In the genomic region with DNA sequence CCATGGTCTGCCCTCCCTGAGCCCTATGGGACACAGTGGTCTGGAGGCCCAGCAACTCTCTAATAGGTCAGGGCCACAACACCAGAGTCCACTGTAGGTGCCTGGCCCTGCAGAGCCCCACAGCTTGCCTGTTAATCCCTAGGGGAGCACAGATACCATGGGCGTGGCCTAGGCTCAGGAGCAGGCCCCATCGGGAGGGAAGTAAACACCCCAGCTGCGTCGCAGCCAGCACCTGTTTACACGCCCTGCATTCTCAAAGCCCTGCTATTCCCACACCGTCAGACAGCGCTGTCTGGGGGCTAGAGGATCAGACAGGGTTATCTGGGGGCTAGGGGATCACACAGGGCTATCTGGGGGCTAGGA, we compare ENCODE assay signal across 18 cellular contexts. TPM values are rescaled to one million over a fixed set of nuclear protein-coding genes. Genes with fewer than 3 reads are reported as not detected.
DNase-seq lines count a peak whose midpoint lies in the region; ATAC-seq, FAIRE-seq and TF ChIP-seq lines count a peak whose summit lies in the region.
"Had no signal": no experiment of that assay in that cellular context is flagged by ENCODE, and none has a peak within 500 bp of the region (broad histone marks: within the 10 kb centered on the region; RNA-seq: fewer than 3 reads in every experiment).

No MANE protein-coding gene starts in this region.

- H2AFZ ChIP-seq in H1 (ENCODE audit: low read length): no peak overlapping the region

- H4K20me1 ChIP-seq in H1 (replicated peaks in 1 of 2; ENCODE audit: control insufficient read depth in 1 of 2, insufficient read depth in 2 of 2, low read length in 2 of 2): peaks cover 0 to 10% of the 10 kb centered on the region in 2 experiments

- no peak overlapping the region for H3K56ac ChIP-seq in H1 (replicated peaks; ENCODE audit: insufficient read length, low read depth, low read length)

- H3K4me3 Mint-ChIP-seq in activated naive CD8-positive, alpha-beta T cell: peak overlapping the region; percentile 42
- no peak overlapping the region for H3K4me3 Mint-ChIP-seq in activated naive CD8-positive, alpha-beta T cell treated with anti-CD3 and anti-CD28 coated beads, Interleukin-2, amount 50 U/mL, for 24 hours
- H3K4me3 Mint-ChIP-seq in stimulated activated effector memory CD8-positive, alpha-beta T cell treated with anti-CD3 and anti-CD28 coated beads, Interleukin-12 subunit alpha, Interleukin-12 subunit beta, amount 100 ng/mL, for 72 hours: peak overlapping the region; percentile 77
- H3K4me3 Mint-ChIP-seq: activated CD4-positive, alpha-beta T cell treated with anti-CD3 and anti-CD28 coated beads, Interleukin-2, amount 10 ng/mL, durations not matched to agents 7 days and 5 days; activated naive CD8-positive, alpha-beta T cell treated with anti-CD3 and anti-CD28 coated beads, Interleukin-2, amount 10 ng/mL, durations not matched to agents 7 days and 5 days; effector memory CD8-positive, alpha-beta T cell; natural killer cell had no signal

- H3K36me3 Mint-ChIP-seq in activated naive CD8-positive, alpha-beta T cell: no peaks in the 10 kb centered on the region
- peaks cover 5% of the 10 kb centered on the region for H3K36me3 Mint-ChIP-seq in activated naive CD8-positive, alpha-beta T cell treated with anti-CD3 and anti-CD28 coated beads, Interleukin-2, amount 50 U/mL, for 24 hours (ENCODE audit: low read depth)
- H3K36me3 Mint-ChIP-seq in stimulated activated effector memory CD8-positive, alpha-beta T cell treated with anti-CD3 and anti-CD28 coated beads, Interleukin-12 subunit alpha, Interleukin-12 subunit beta, amount 100 ng/mL, for 72 hours: peaks cover 47% of the 10 kb centered on the region
- H3K36me3 Mint-ChIP-seq: natural killer cell had no signal

- no peak overlapping the region for H3K23ac ChIP-seq in H1 (ENCODE audit: insufficient read length)

- H2BK15ac ChIP-seq in H1 (ENCODE audit: low read length): no peak overlapping the region

- no peak overlapping the region for H4K5ac ChIP-seq in H1 (ENCODE audit: insufficient read length, low read depth, low read length)

- no peak overlapping the region for H3K14ac ChIP-seq in H1 (ENCODE audit: insufficient read length)

- H3K27me3 ChIP-seq in H1 (replicated peaks in 1 of 4; ENCODE audit: control insufficient read depth in 3 of 4, extremely low read depth in 1 of 4, insufficient read depth in 3 of 4, low read length in 3 of 4) (no peaks in the 10 kb centered on the region; a peak in 3 of 7 replicates), A673 (replicated peaks; ENCODE audit: insufficient read depth, low read depth, low read length, poor library complexity) (no peaks in the 10 kb centered on the region)
- H3K27me3 ChIP-seq: SJSA1 had no signal

- TF ChIP-seq POLR2A in H1 (IDR thresholded peaks at IDR 0.05; ENCODE audit: control extremely low read depth in 1 of 2, low read depth in 2 of 2, low read length in 2 of 2): no peak

- H3K23me2 ChIP-seq in H1 (ENCODE audit: low read depth, low read length): peaks cover 5% of the 10 kb centered on the region; the same call in 1 of the 2 replicates

- no peak for TF ChIP-seq RAD21 in H1 (IDR thresholded peaks at IDR 0.05 in 1 of 2, conservative IDR thresholded peaks at IDR 0.05 in 1 of 2; ENCODE audit: low read depth in 2 of 2, low read length in 2 of 2)

- H3K4me3 ChIP-seq in H1 (ENCODE audit: extremely low read depth in 1 of 4, insufficient read depth in 2 of 4, low read depth in 3 of 4, low read length in 4 of 4): no peak overlapping the region
- H3K4me3 ChIP-seq in A673 (ENCODE audit: low read depth, low read length, poor library complexity, severe bottlenecking): no peak overlapping the region
- H3K4me3 ChIP-seq: SJSA1 had no signal

- H3K36me3 ChIP-seq in H1 (ENCODE audit: control insufficient read depth in 2 of 4, insufficient read depth in 4 of 4, low read length in 3 of 4) (peaks cover 0 to 10% (median 2%) of the 10 kb centered on the region in 4 experiments; a peak in 3 of 8 replicates), A673 (ENCODE audit: insufficient read depth, low read length, poor library complexity, severe bottlenecking) (peaks cover 5% of the 10 kb centered on the region)

- H3K4me1 Mint-ChIP-seq in activated naive CD8-positive, alpha-beta T cell (ENCODE audit: low read depth): peaks cover 12% of the 10 kb centered on the region
- H3K4me1 Mint-ChIP-seq in activated naive CD8-positive, alpha-beta T cell treated with anti-CD3 and anti-CD28 coated beads, Interleukin-2, amount 50 U/mL, for 24 hours: peaks cover 7% of the 10 kb centered on the region
- H3K4me1 Mint-ChIP-seq in stimulated activated effector memory CD8-positive, alpha-beta T cell treated with anti-CD3 and anti-CD28 coated beads, Interleukin-12 subunit alpha, Interleukin-12 subunit beta, amount 100 ng/mL, for 72 hours: peaks cover 28% of the 10 kb centered on the region

- H4K91ac ChIP-seq in H1 (replicated peaks; ENCODE audit: insufficient read length, low read length): no peak overlapping the region

- H2BK5ac ChIP-seq in H1 (ENCODE audit: low read depth, low read length): no peak overlapping the region

- H3K4me1 ChIP-seq in H1 (replicated peaks in 1 of 4; ENCODE audit: control insufficient read depth in 3 of 4, insufficient read depth in 4 of 4, low read length in 3 of 4) (peaks cover 0 to 10% (median 7%) of the 10 kb centered on the region in 4 experiments; a peak in 5 of 7 replicates), A673 (ENCODE audit: insufficient read depth, low read length, poor library complexity, severe bottlenecking) (peaks cover 4% of the 10 kb centered on the region)

- H3K9me3 ChIP-seq in H1 (ENCODE audit: insufficient read depth in 2 of 2, low read depth in 1 of 2, low read length in 1 of 2) (no peaks in the 10 kb centered on the region), A673 (ENCODE audit: low read depth, low read length, poor library complexity, severe bottlenecking) (no peaks in the 10 kb centered on the region)

- H2BK20ac ChIP-seq in H1 (ENCODE audit: low read length): no peak overlapping the region

- no peak for TF ChIP-seq CTCF in H1 (IDR thresholded peaks at IDR 0.05; ENCODE audit: control extremely low read depth in 1 of 3, insufficient read depth in 1 of 3, low read depth in 1 of 3, low read length in 3 of 3)
- TF ChIP-seq CTCF in A673 (conservative IDR thresholded peaks at IDR 0.05; ENCODE audit: low read depth, low read length): no peak

- H3K4me2 ChIP-seq in H1 (ENCODE audit: insufficient read depth in 1 of 2, low read depth in 2 of 2, low read length in 2 of 2): no peak overlapping the region

- H3K9ac ChIP-seq in H1 (replicated peaks in 1 of 4; ENCODE audit: extremely low read depth in 1 of 4, low read depth in 3 of 4, low read length in 3 of 4): no peak overlapping the region

- no peak overlapping the region for H2BK120ac ChIP-seq in H1 (replicated peaks; ENCODE audit: low read depth, low read length)

- intact Hi-C loops in A673 (cut with micrococcal nuclease; ENCODE audit: unreplicated experiment): no loop called here

- H3K27ac ChIP-seq in H1 (ENCODE audit: low read depth, low read length): no peak overlapping the region
- no peak overlapping the region for H3K27ac ChIP-seq in A673 (ENCODE audit: low read depth, low read length, poor library complexity, severe bottlenecking)
- H3K27ac ChIP-seq: SJSA1 had no signal

- POLR2A ChIA-PET in H1 (lab: Charles Lee; ENCODE audit: partially characterized antibody) (no interaction called here), A673 (lab: Charles Lee; ENCODE audit: low non-redundant PET) (no interaction called here)

- no peak for DNase-seq in activated naive CD8-positive, alpha-beta T cell treated with anti-CD3 and anti-CD28 coated beads, Interleukin-2, amount 50 U/mL, for 24 hours
- DNase-seq in NCI-H2171 (lab: John Stamatoyannopoulos, UW) (peak; percentile 83), H1 (ENCODE audit: low read depth in 1 of 2, low spot score in 2 of 2) (no peak), A673 (ENCODE audit: low spot score) (no peak), GM19240 (ENCODE audit: insufficient read length, low spot score) (no peak), NCI-H1092 treated with DMSO at 0.1 percent for 48 hours (lab: John Stamatoyannopoulos, UW) (no peak)
- no peak for DNase-seq in stimulated activated effector memory CD8-positive, alpha-beta T cell treated with anti-CD3 and anti-CD28 coated beads, Interleukin-12 subunit alpha, Interleukin-12 subunit beta, amount 100 ng/mL, for 72 hours (ENCODE audit: low spot score in 2 of 2)
- DNase-seq: activated CD4-positive, alpha-beta T cell treated with anti-CD3 and anti-CD28 coated beads, Interleukin-2, amount 10 ng/mL, durations not matched to agents 7 days and 5 days; activated naive CD8-positive, alpha-beta T cell treated with anti-CD3 and anti-CD28 coated beads, Interleukin-2, amount 10 ng/mL, durations not matched to agents 7 days and 5 days; activated T-cell treated with anti-CD3 and anti-CD28 coated beads, Interleukin-2, amount 50 U/mL, for 1 hour; effector memory CD8-positive, alpha-beta T cell; natural killer cell; NCI-H2029 treated with DMSO at 0.1 percent for 48 hours; stimulated activated CD4-positive, alpha-beta T cell treated with anti-CD3 and anti-CD28 coated beads, Interleukin-15, amount 100 ng/mL, for 24 hours had no signal

- FAIRE-seq in H1 (lab: Jason Lieb, UNC): no peak

- no peak for TF ChIP-seq EP300 in H1 (IDR thresholded peaks at IDR 0.05; ENCODE audit: borderline replicate concordance in 1 of 2, low read depth in 2 of 2, low read length in 2 of 2)

- H3K79me1 ChIP-seq in H1 (ENCODE audit: low read depth, low read length): no peaks in the 10 kb centered on the region

- no peak overlapping the region for H3K4ac ChIP-seq in H1 (replicated peaks; ENCODE audit: insufficient read length, low read depth, low read length)

- no peak overlapping the region for H2BK12ac ChIP-seq in H1 (ENCODE audit: low read depth, low read length)

- H2AK5ac ChIP-seq in H1 (ENCODE audit: low read depth, low read length): no peak overlapping the region

- no peaks in the 10 kb centered on the region for H3K27me3 Mint-ChIP-seq in activated naive CD8-positive, alpha-beta T cell
- no peaks in the 10 kb centered on the region for H3K27me3 Mint-ChIP-seq in activated naive CD8-positive, alpha-beta T cell treated with anti-CD3 and anti-CD28 coated beads, Interleukin-2, amount 50 U/mL, for 24 hours
- H3K27me3 Mint-ChIP-seq: activated CD4-positive, alpha-beta T cell treated with anti-CD3 and anti-CD28 coated beads, Interleukin-2, amount 10 ng/mL, durations not matched to agents 7 days and 5 days; activated naive CD8-positive, alpha-beta T cell treated with anti-CD3 and anti-CD28 coated beads, Interleukin-2, amount 10 ng/mL, durations not matched to agents 7 days and 5 days; effector memory CD8-positive, alpha-beta T cell had no signal

- BruUV-seq in A673 (replicated peaks; lab: Mats Ljungman, UMichigan): no TSS peak

- no peak overlapping the region for H3K18ac ChIP-seq in H1 (ENCODE audit: extremely low read depth, low read length)

- WGBS in H1 (ENCODE audit: extremely low coverage in 1 of 2, insufficient coverage in 1 of 2, insufficient read length in 1 of 2, insufficient replicate concordance in 2 of 2, low coverage in 1 of 2, low lambda C conversion rate in 2 of 2, missing lambda C conversion rate in 1 of 2), 2 experiments: 90% methylated on average over 7 of the region's 7 CpGs; no CpG with 5 or more reads in 1 of the 2 experiments

- no peaks in the 10 kb centered on the region for H3K79me2 ChIP-seq in H1 (ENCODE audit: control insufficient read depth in 1 of 2, insufficient read depth in 2 of 2, low read length in 2 of 2)

- H4K8ac ChIP-seq in H1 (ENCODE audit: extremely low read depth, insufficient read depth, low read length): peak overlapping the region; percentile 36; the same call in 1 of the 2 replicates

- no peak for ATAC-seq in activated naive CD8-positive, alpha-beta T cell treated with anti-CD3 and anti-CD28 coated beads, Interleukin-2, amount 50 U/mL, for 24 hours
- no peak for ATAC-seq in stimulated activated effector memory CD8-positive, alpha-beta T cell treated with anti-CD3 and anti-CD28 coated beads, Interleukin-12 subunit alpha, Interleukin-12 subunit beta, amount 100 ng/mL, for 72 hours
- ATAC-seq: effector memory CD8-positive, alpha-beta T cell; natural killer cell had no signal

- H3K27ac Mint-ChIP-seq in activated naive CD8-positive, alpha-beta T cell: no peak overlapping the region
- no peak overlapping the region for H3K27ac Mint-ChIP-seq in activated naive CD8-positive, alpha-beta T cell treated with anti-CD3 and anti-CD28 coated beads, Interleukin-2, amount 50 U/mL, for 24 hours
- H3K27ac Mint-ChIP-seq in stimulated activated effector memory CD8-positive, alpha-beta T cell treated with anti-CD3 and anti-CD28 coated beads, Interleukin-12 subunit alpha, Interleukin-12 subunit beta, amount 100 ng/mL, for 72 hours: no peak overlapping the region
- H3K27ac Mint-ChIP-seq: activated CD4-positive, alpha-beta T cell treated with anti-CD3 and anti-CD28 coated beads, Interleukin-2, amount 10 ng/mL, durations not matched to agents 7 days and 5 days; activated naive CD8-positive, alpha-beta T cell treated with anti-CD3 and anti-CD28 coated beads, Interleukin-2, amount 10 ng/mL, durations not matched to agents 7 days and 5 days; effector memory CD8-positive, alpha-beta T cell; natural killer cell had no signal

- CTCF ChIA-PET in H1 (lab: Charles Lee; ENCODE audit: partially characterized antibody): interaction anchor here (0.7 to 3.3 kb wide), 4 partner anchors 9 to 137 kb away, joined by 4 to 27 read pairs (median 6); no protein-coding TSS in a partner anchor
- CTCF ChIA-PET in A673 (lab: Charles Lee): no interaction called here

- no peaks in the 10 kb centered on the region for H3K9me3 Mint-ChIP-seq in activated naive CD8-positive, alpha-beta T cell (ENCODE audit: low read depth)
- H3K9me3 Mint-ChIP-seq in activated naive CD8-positive, alpha-beta T cell treated with anti-CD3 and anti-CD28 coated beads, Interleukin-2, amount 50 U/mL, for 24 hours: no peaks in the 10 kb centered on the region
- no peaks in the 10 kb centered on the region for H3K9me3 Mint-ChIP-seq in stimulated activated effector memory CD8-positive, alpha-beta T cell treated with anti-CD3 and anti-CD28 coated beads, Interleukin-12 subunit alpha, Interleukin-12 subunit beta, amount 100 ng/mL, for 72 hours
- H3K9me3 Mint-ChIP-seq: activated CD4-positive, alpha-beta T cell treated with anti-CD3 and anti-CD28 coated beads, Interleukin-2, amount 10 ng/mL, durations not matched to agents 7 days and 5 days; activated naive CD8-positive, alpha-beta T cell treated with anti-CD3 and anti-CD28 coated beads, Interleukin-2, amount 10 ng/mL, durations not matched to agents 7 days and 5 days; effector memory CD8-positive, alpha-beta T cell; natural killer cell had no signal

RNA-seq across cellular contexts. Expression of gene KCTD17, which starts 2.5 kb away (rescaled TPM):
- 35.8 and 39.4 TPM in 2 replicates for total RNA-seq in H1 (2021; fragmentation: NEBNext Ultra II Directional; extraction: Animal tissue kit (Norgen Biotek cat#: 25700))
- 44.0 and 69.0 TPM in 2 replicates for polyA plus RNA-seq in H1 (2011; rRNA removed)
- 47.9 TPM for polyA plus RNA-seq in H1 (2011; cell fraction: cytosol; rRNA removed)
- polyA plus RNA-seq in H1 (2011; cell fraction: nucleus; rRNA removed): 87.7 TPM
- 24.9 to 38.8 TPM (median 38.0 TPM) in 4 replicates for polyA plus RNA-seq in H1 (2012, experiment 1 of 2)
- 36.2 TPM for polyA plus RNA-seq in H1 (2012, experiment 2 of 2)
- polyA plus RNA-seq in H1 (2013, experiment 1 of 2): 21.4 TPM
- 23.8 TPM for polyA plus RNA-seq in H1 (2013, experiment 2 of 2)
- polyA minus RNA-seq in H1 (2011; rRNA and poly(A)+ RNA removed): 22.1 and 45.1 TPM in 2 replicates
- polyA minus RNA-seq in H1 (2011; cell fraction: cytosol; rRNA and poly(A)+ RNA removed): 20.6 TPM
- polyA minus RNA-seq in H1 (2011; cell fraction: nucleus; rRNA and poly(A)+ RNA removed): 27.7 TPM
- 38.8 and 39.1 TPM in 2 replicates for total RNA-seq in A673 (2021)

RNA-seq across cellular contexts. Expression of gene MPST, which starts 34.5 kb away (rescaled TPM):
- 86.0 and 89.9 TPM in 2 replicates for total RNA-seq in H1 (2021; fragmentation: NEBNext Ultra II Directional; extraction: Animal tissue kit (Norgen Biotek cat#: 25700))
- 124 and 229 TPM in 2 replicates for polyA plus RNA-seq in H1 (2011; rRNA removed)
- 146 TPM for polyA plus RNA-seq in H1 (2011; cell fraction: cytosol; rRNA removed)
- polyA plus RNA-seq in H1 (2011; cell fraction: nucleus; rRNA removed): 185 TPM
- 52.9 to 98.2 TPM (median 88.2 TPM) in 4 replicates for polyA plus RNA-seq in H1 (2012, experiment 1 of 2)
- 88.4 TPM for polyA plus RNA-seq in H1 (2012, experiment 2 of 2)
- 83.0 TPM for polyA plus RNA-seq in H1 (2013, experiment 1 of 2)
- polyA plus RNA-seq in H1 (2013, experiment 2 of 2): 81.8 TPM
- 13.0 and 20.1 TPM in 2 replicates for polyA minus RNA-seq in H1 (2011; rRNA and poly(A)+ RNA removed)
- polyA minus RNA-seq in H1 (2011; cell fraction: cytosol; rRNA and poly(A)+ RNA removed): 66.1 TPM
- polyA minus RNA-seq in H1 (2011; cell fraction: nucleus; rRNA and poly(A)+ RNA removed): 39.9 TPM
- 66.6 and 81.7 TPM in 2 replicates for total RNA-seq in A673 (2021)

RNA-seq across cellular contexts. Expression of gene TST, which starts 34.8 kb away (rescaled TPM):
- total RNA-seq in H1 (2021; fragmentation: NEBNext Ultra II Directional; extraction: Animal tissue kit (Norgen Biotek cat#: 25700)): 22.6 and 23.6 TPM in 2 replicates
- 61.6 and 82.8 TPM in 2 replicates for polyA plus RNA-seq in H1 (2011; rRNA removed)
- polyA plus RNA-seq in H1 (2011; cell fraction: cytosol; rRNA removed): 53.6 TPM
- polyA plus RNA-seq in H1 (2011; cell fraction: nucleus; rRNA removed): 57.3 TPM
- 20.0 to 33.4 TPM (median 31.7 TPM) in 4 replicates for polyA plus RNA-seq in H1 (2012, experiment 1 of 2)
- 46.9 TPM for polyA plus RNA-seq in H1 (2012, experiment 2 of 2)
- 21.6 TPM for polyA plus RNA-seq in H1 (2013, experiment 1 of 2)
- 21.2 TPM for polyA plus RNA-seq in H1 (2013, experiment 2 of 2)
- polyA minus RNA-seq in H1 (2011; rRNA and poly(A)+ RNA removed): 15.3 and 16.1 TPM in 2 replicates
- polyA minus RNA-seq in H1 (2011; cell fraction: cytosol; rRNA and poly(A)+ RNA removed): 15.0 TPM
- 24.1 TPM for polyA minus RNA-seq in H1 (2011; cell fraction: nucleus; rRNA and poly(A)+ RNA removed)
- total RNA-seq in A673 (2021): 31.3 and 37.6 TPM in 2 replicates

RNA-seq across cellular contexts. Expression of gene TMPRSS6, which starts 55.5 kb away (rescaled TPM):
- total RNA-seq in H1 (2021; fragmentation: NEBNext Ultra II Directional; extraction: Animal tissue kit (Norgen Biotek cat#: 25700)): not detected in 2 replicates
- polyA plus RNA-seq in H1 (2011; rRNA removed): 0.02 and 0.05 TPM in 2 replicates
- polyA plus RNA-seq in H1 (2011; cell fraction: cytosol; rRNA removed): 0.06 TPM
- 0.19 TPM for polyA plus RNA-seq in H1 (2011; cell fraction: nucleus; rRNA removed)
- polyA plus RNA-seq in H1 (2012, experiment 1 of 2): 0.13 to 0.27 TPM (median 0.19 TPM) in 4 replicates
- polyA plus RNA-seq in H1 (2012, experiment 2 of 2): 0.09 TPM
- polyA plus RNA-seq in H1 (2013, experiment 1 of 2): 0.02 TPM
- polyA plus RNA-seq in H1 (2013, experiment 2 of 2): 0.02 TPM
- polyA minus RNA-seq in H1 (2011; rRNA and poly(A)+ RNA removed): not detected in 2 replicates
- polyA minus RNA-seq in H1 (2011; cell fraction: cytosol; rRNA and poly(A)+ RNA removed): not detected
- not detected for polyA minus RNA-seq in H1 (2011; cell fraction: nucleus; rRNA and poly(A)+ RNA removed)
- total RNA-seq in A673 (2021): not detected in 2 replicates
- total RNA-seq: H4, M059J, SJSA1 had no signal
